ENCODE assay signal across 8 cellular contexts in genomic region chr5:140565780-140566095, GRCh38. TPM values are rescaled to one million over a fixed set of nuclear protein-coding genes. Genes with fewer than 3 reads are reported as not detected.
A peak's percentile ranks its signal among the peaks of the same experiment; 100 is the strongest.
DNase-seq lines count a peak whose midpoint lies in the region; ATAC-seq and TF ChIP-seq lines count a peak whose summit lies in the region.

No MANE protein-coding gene starts in this region.

- DNase-seq in activated CD4-positive, alpha-beta T cell treated with anti-CD3 and anti-CD28 coated beads, Interleukin-2, amount 10 ng/mL, durations not matched to agents 7 days and 5 days: no peak
- DNase-seq in activated CD4-positive, alpha-beta T cell treated with anti-CD3 and anti-CD28 coated beads for 48 hours: no peak
- no peak for DNase-seq in activated CD8-positive, alpha-beta T cell treated with anti-CD3 and anti-CD28 coated beads, Interleukin-2, amount 10 ng/mL, durations not matched to agents 7 days and 5 days
- DNase-seq in hepatocyte (ENCODE audit: low spot score) (peak; percentile 49), stomach (no peak), HAP-1 (ENCODE audit: low spot score in 2 of 2) (no peak), NCI-H1092 treated with DMSO at 0.1 percent for 48 hours (lab: John Stamatoyannopoulos, UW) (no peak)
- no peak for DNase-seq in activated CD4-positive, CD25-positive, alpha-beta regulatory T cell treated with anti-CD3 and anti-CD28 coated beads, Interleukin-2, amount 50 U/mL, for 72 hours

- peaks cover 43% of the 10 kb centered on the region for H3K36me3 Mint-ChIP-seq in activated CD4-positive, alpha-beta T cell treated with anti-CD3 and anti-CD28 coated beads, Interleukin-2, amount 10 ng/mL, durations not matched to agents 7 days and 5 days (ENCODE audit: low read depth)
- peaks cover 42% of the 10 kb centered on the region for H3K36me3 Mint-ChIP-seq in activated CD8-positive, alpha-beta T cell treated with anti-CD3 and anti-CD28 coated beads, Interleukin-2, amount 10 ng/mL, durations not matched to agents 7 days and 5 days (ENCODE audit: low read depth)

- no peak for ATAC-seq in activated CD8-positive, alpha-beta T cell treated with anti-CD3 and anti-CD28 coated beads, Interleukin-2, amount 10 ng/mL, durations not matched to agents 7 days and 5 days

- H3K4me1 ChIP-seq in hepatocyte (ENCODE audit: insufficient read depth): peaks cover 9% of the 10 kb centered on the region
- H3K4me1 ChIP-seq in stomach: peaks cover 24 to 78% (median 66%) of the 10 kb centered on the region in 4 donors
- no peaks in the 10 kb centered on the region for H3K4me1 ChIP-seq in HAP-1

- intact Hi-C loops in stomach (cut with DNase I; ENCODE audit: low total_unique reads): loop anchor here (5.0 kb wide), 1 partner anchor 67 kb away; the partner anchor contains the start of gene CD14

- in situ Hi-C loops in HAP-1 (cut with MboI; ENCODE audit: low sequenced_read_pairs): no loop called here

- H3K27ac Mint-ChIP-seq in activated CD4-positive, alpha-beta T cell treated with anti-CD3 and anti-CD28 coated beads, Interleukin-2, amount 10 ng/mL, durations not matched to agents 7 days and 5 days: peak overlapping the region; percentile 95
- peak overlapping the region; percentile 93 for H3K27ac Mint-ChIP-seq in activated CD8-positive, alpha-beta T cell treated with anti-CD3 and anti-CD28 coated beads, Interleukin-2, amount 10 ng/mL, durations not matched to agents 7 days and 5 days

- peaks cover 31% of the 10 kb centered on the region for H3K79me2 ChIP-seq in hepatocyte

- H3K4me1 Mint-ChIP-seq in activated CD4-positive, alpha-beta T cell treated with anti-CD3 and anti-CD28 coated beads, Interleukin-2, amount 10 ng/mL, durations not matched to agents 7 days and 5 days: peaks cover 68% of the 10 kb centered on the region
- peaks cover 63% of the 10 kb centered on the region for H3K4me1 Mint-ChIP-seq in activated CD8-positive, alpha-beta T cell treated with anti-CD3 and anti-CD28 coated beads, Interleukin-2, amount 10 ng/mL, durations not matched to agents 7 days and 5 days (ENCODE audit: low read depth)

- no peaks in the 10 kb centered on the region for H4K20me1 ChIP-seq in hepatocyte (ENCODE audit: insufficient read depth, poor library complexity, severe bottlenecking)

- H3K9me2 ChIP-seq in hepatocyte (replicated peaks; ENCODE audit: insufficient read depth): no peaks in the 10 kb centered on the region

- H3K27me3 ChIP-seq in hepatocyte (no peaks in the 10 kb centered on the region), stomach (no peaks in the 10 kb centered on the region), HAP-1 (ENCODE audit: low read depth) (no peaks in the 10 kb centered on the region)

- H3K9me3 ChIP-seq in hepatocyte (ENCODE audit: low read depth): no peaks in the 10 kb centered on the region
- no peaks in the 10 kb centered on the region for H3K9me3 ChIP-seq in stomach
- H3K9me3 ChIP-seq in HAP-1: no peaks in the 10 kb centered on the region

- no peak for TF ChIP-seq POLR2A in stomach (IDR thresholded peaks at IDR 0.05)

- H3K36me3 ChIP-seq in hepatocyte (replicated peaks; ENCODE audit: insufficient read depth, low read depth) (no peaks in the 10 kb centered on the region), stomach (peaks cover 19 to 54% (median 50%) of the 10 kb centered on the region in 4 donors), HAP-1 (replicated peaks) (no peaks in the 10 kb centered on the region)

- no peak overlapping the region for H2AFZ ChIP-seq in hepatocyte

- no peaks in the 10 kb centered on the region for H3K9me3 Mint-ChIP-seq in activated CD4-positive, alpha-beta T cell treated with anti-CD3 and anti-CD28 coated beads, Interleukin-2, amount 10 ng/mL, durations not matched to agents 7 days and 5 days
- H3K9me3 Mint-ChIP-seq in activated CD8-positive, alpha-beta T cell treated with anti-CD3 and anti-CD28 coated beads, Interleukin-2, amount 10 ng/mL, durations not matched to agents 7 days and 5 days (ENCODE audit: insufficient read depth): no peaks in the 10 kb centered on the region

- TF ChIP-seq CTCF in hepatocyte (IDR thresholded peaks at IDR 0.05; ENCODE audit: poor library complexity) (no peak), stomach (IDR thresholded peaks at IDR 0.05) (no peak)

- no peak overlapping the region for H3K4me3 ChIP-seq in hepatocyte
- H3K4me3 ChIP-seq in stomach: peak overlapping the region; percentile 66 to 79 (median 74)
- no peak overlapping the region for H3K4me3 ChIP-seq in HAP-1

- H3K4me2 ChIP-seq in hepatocyte: peak overlapping the region; percentile 84

- POLR2A ChIA-PET in activated CD4-positive, alpha-beta T cell treated with anti-CD3 and anti-CD28 coated beads, Interleukin-2, amount 10 ng/mL, durations not matched to agents 7 days and 5 days (lab: Charles Lee): no interaction called here
- POLR2A ChIA-PET in activated CD8-positive, alpha-beta T cell treated with anti-CD3 and anti-CD28 coated beads, Interleukin-2, amount 10 ng/mL, durations not matched to agents 7 days and 5 days (lab: Charles Lee): interaction anchor here (0.6 to 3.1 kb wide), 9 partner anchors 8 to 276 kb away, joined by 3 to 21 read pairs (median 4); partner anchors contain the start of genes EIF4EBP3, IK, NDUFA2 and SRA1

- H3K27ac ChIP-seq in hepatocyte (peak overlapping the region; percentile 93), stomach (peak overlapping the region in 3 of 5 donors; percentile 94 to 95 (median 95))

- TF ChIP-seq EP300 in stomach (IDR thresholded peaks at IDR 0.05): no peak

- WGBS in hepatocyte (ENCODE audit: low lambda C conversion rate, missing lambda C conversion rate): 63% methylated on average over 4 of the region's 4 CpGs
- 76 to 87% (median 78%) methylated on average over 4 of the region's 4 CpGs for WGBS in stomach, 5 donors

- H3K4me3 Mint-ChIP-seq in activated CD4-positive, alpha-beta T cell treated with anti-CD3 and anti-CD28 coated beads, Interleukin-2, amount 10 ng/mL, durations not matched to agents 7 days and 5 days: peak overlapping the region; percentile 94
- peak overlapping the region; percentile 89 for H3K4me3 Mint-ChIP-seq in activated CD8-positive, alpha-beta T cell treated with anti-CD3 and anti-CD28 coated beads, Interleukin-2, amount 10 ng/mL, durations not matched to agents 7 days and 5 days

- no peaks in the 10 kb centered on the region for H3K27me3 Mint-ChIP-seq in activated CD4-positive, alpha-beta T cell treated with anti-CD3 and anti-CD28 coated beads, Interleukin-2, amount 10 ng/mL, durations not matched to agents 7 days and 5 days
- no peaks in the 10 kb centered on the region for H3K27me3 Mint-ChIP-seq in activated CD8-positive, alpha-beta T cell treated with anti-CD3 and anti-CD28 coated beads, Interleukin-2, amount 10 ng/mL, durations not matched to agents 7 days and 5 days (ENCODE audit: low read depth)

- CTCF ChIA-PET in activated CD4-positive, alpha-beta T cell treated with anti-CD3 and anti-CD28 coated beads, Interleukin-2, amount 10 ng/mL, durations not matched to agents 7 days and 5 days (lab: Charles Lee): interaction anchor here (0.9 to 3.2 kb wide), 5 partner anchors 11 to 215 kb away, joined by 3 to 15 read pairs (median 3); partner anchors contain the start of gene EIF4EBP3
- CTCF ChIA-PET in activated CD8-positive, alpha-beta T cell treated with anti-CD3 and anti-CD28 coated beads, Interleukin-2, amount 10 ng/mL, durations not matched to agents 7 days and 5 days (lab: Charles Lee): interaction anchor here (0.9 to 1.0 kb wide), 2 partner anchors 19 to 69 kb away, joined by 3 to 4 read pairs; partner anchors contain the start of gene EIF4EBP3

RNA-seq across cellular contexts. Expression of gene SLC35A4, which starts 1.1 kb away (rescaled TPM):
- total RNA-seq in activated CD4-positive, alpha-beta T cell treated with anti-CD3 and anti-CD28 coated beads, Interleukin-2, amount 10 ng/mL, durations not matched to agents 7 days and 5 days: 10 to 100 TPM; 84.0 to 96.6 TPM
- 10 to 100 TPM; 88.9 to 98.2 TPM for total RNA-seq in activated CD8-positive, alpha-beta T cell treated with anti-CD3 and anti-CD28 coated beads, Interleukin-2, amount 10 ng/mL, durations not matched to agents 7 days and 5 days
- 29.2 and 34.1 TPM in 2 replicates for total RNA-seq in hepatocyte
- polyA plus RNA-seq in hepatocyte: 70.4 and 81.0 TPM in 2 replicates
- 10 to 100 TPM; 11.4 to 62.0 (median 43.0) TPM for total RNA-seq in stomach
- polyA plus RNA-seq in stomach: 10 to 100 TPM; 30.4 to 47.7 (median 41.7) TPM

RNA-seq across cellular contexts. Expression of gene APBB3, which starts 1.3 kb away (rescaled TPM):
- 10 to 100 TPM; 28.5 to 32.8 TPM for total RNA-seq in activated CD4-positive, alpha-beta T cell treated with anti-CD3 and anti-CD28 coated beads, Interleukin-2, amount 10 ng/mL, durations not matched to agents 7 days and 5 days
- 10 to 100 TPM; 24.1 to 25.0 TPM for total RNA-seq in activated CD8-positive, alpha-beta T cell treated with anti-CD3 and anti-CD28 coated beads, Interleukin-2, amount 10 ng/mL, durations not matched to agents 7 days and 5 days
- total RNA-seq in hepatocyte: 19.5 and 21.0 TPM in 2 replicates
- 41.5 and 51.5 TPM in 2 replicates for polyA plus RNA-seq in hepatocyte
- 10 to 100 TPM in 3 of 5 donors, 1 to 10 TPM in 2; 5.4 to 40.8 (median 22.4) TPM for total RNA-seq in stomach
- polyA plus RNA-seq in stomach: 10 to 100 TPM in 2 of 3 donors, 1 to 10 TPM in 1; 9.8 to 29.8 (median 11.0) TPM

RNA-seq across cellular contexts. Expression of gene SRA1, which starts 8.5 kb away (rescaled TPM):
- 10 to 100 TPM; 32.4 to 38.0 TPM for total RNA-seq in activated CD4-positive, alpha-beta T cell treated with anti-CD3 and anti-CD28 coated beads, Interleukin-2, amount 10 ng/mL, durations not matched to agents 7 days and 5 days
- 10 to 100 TPM; 42.7 to 43.4 TPM for total RNA-seq in activated CD8-positive, alpha-beta T cell treated with anti-CD3 and anti-CD28 coated beads, Interleukin-2, amount 10 ng/mL, durations not matched to agents 7 days and 5 days
- total RNA-seq in hepatocyte (24.4 and 26.5 TPM in 2 replicates), stomach (10 to 100 TPM in 3 of 5 donors, 1 to 10 TPM in 1, not detected in 1; 1.8 to 26.8 (median 22.9) TPM)
- polyA plus RNA-seq in hepatocyte (66.4 and 66.6 TPM in 2 replicates), stomach (10 to 100 TPM; 37.7 to 51.0 (median 39.7) TPM)

RNA-seq across cellular contexts. Expression of gene EIF4EBP3, which starts 18.3 kb away (rescaled TPM):
- 1 to 10 TPM; 9.5 to 9.7 TPM for total RNA-seq in activated CD4-positive, alpha-beta T cell treated with anti-CD3 and anti-CD28 coated beads, Interleukin-2, amount 10 ng/mL, durations not matched to agents 7 days and 5 days
- total RNA-seq in activated CD8-positive, alpha-beta T cell treated with anti-CD3 and anti-CD28 coated beads, Interleukin-2, amount 10 ng/mL, durations not matched to agents 7 days and 5 days: 1 to 10 TPM; 7.4 to 8.6 TPM
- total RNA-seq in hepatocyte (2.7 and 3.5 TPM in 2 replicates), stomach (10 to 100 TPM in 1 of 5 donors, 1 to 10 TPM in 4; 2.7 to 15.1 (median 8.1) TPM)
- polyA plus RNA-seq in hepatocyte (6.6 and 6.9 TPM in 2 replicates), stomach (10 to 100 TPM; 66.1 to 90.9 (median 80.2) TPM)

Comparison
In these comparisons a context has a peak if more than half of its experiments do, and no peak if none do; other contexts are left out.
1. H3K4me3 ChIP-seq: peak in stomach (4 of 4); none in hepatocyte (single experiment) and HAP-1 (single experiment).